Comparison of ENCODE assay signal across 6 cellular contexts in genomic region chr22:20956258-20957117, GRCh38. TPM values are rescaled to one million over a fixed set of nuclear protein-coding genes. Genes with fewer than 3 reads are reported as not detected.
A peak's percentile ranks its signal among the peaks of the same experiment; 100 is the strongest.
DNase-seq lines count a peak whose midpoint lies in the region; ATAC-seq, FAIRE-seq and TF ChIP-seq lines count a peak whose summit lies in the region.

No MANE protein-coding gene starts in this region.

- 12 to 39% methylated on average over 29 of the region's 29 CpGs for WGBS in sigmoid colon, 2 donors

- DNase-seq in Kasumi-1 (lab: John Stamatoyannopoulos, UW) (peak; percentile 14 to 15), dermis blood vessel endothelial cell (peak; percentile 46), sigmoid colon (no peak), HuH-7.5 (ENCODE audit: low spot score) (no peak), GM12892 (ENCODE audit: insufficient read length) (no peak)

- intact Hi-C loops in sigmoid colon (cut with DNase I) = loop anchor here (2.0 to 5.0 kb wide), 2 partner anchors 34 to 72 kb away; no protein-coding TSS in a partner anchor

- TF ChIP-seq EP300 in sigmoid colon (IDR thresholded peaks at IDR 0.05) = no peak

- TF ChIP-seq POLR2A in sigmoid colon (IDR thresholded peaks at IDR 0.05) (peak in 1 of 2 donors; percentile 40), GM12892 (IDR thresholded peaks at IDR 0.05; ENCODE audit: low read depth, low read length) (no peak)

- ATAC-seq in GM21529 (IDR thresholded peaks at IDR 0.05; ENCODE audit: unreplicated experiment) = no peak

- H3K4me1 ChIP-seq in sigmoid colon = peaks cover 0 to 17% (median 11%) of the 10 kb centered on the region in 4 donors

- no peak for TF ChIP-seq CTCF in sigmoid colon (IDR thresholded peaks at IDR 0.05)

- no peaks in the 10 kb centered on the region for H3K9me3 ChIP-seq in sigmoid colon

- FAIRE-seq in GM12892 (lab: Jason Lieb, UNC) = no peak

- peak overlapping the region; percentile 57 to 68 (median 62) for H3K4me3 ChIP-seq in sigmoid colon

- peak overlapping the region; percentile 47 to 67 (median 61) for H3K27ac ChIP-seq in sigmoid colon

- peaks cover 0 to 24% (median 3%) of the 10 kb centered on the region in 4 donors for H3K36me3 ChIP-seq in sigmoid colon

- no peaks in the 10 kb centered on the region for H3K27me3 ChIP-seq in sigmoid colon

RNA-seq across cellular contexts. Expression of gene AIFM3, which starts 10.6 kb away (rescaled TPM):
- total RNA-seq in dermis blood vessel endothelial cell (0.05 and 0.17 TPM in 2 replicates), sigmoid colon (1 to 10 TPM in 3 of 4 donors, under 1 TPM in 1; 0.66 to 1.9 (median 1.3) TPM)
- 100 to 1,000 TPM in 1 of 3 donors, 10 to 100 TPM in 2; 72.6 to 105 (median 91.3) TPM for polyA plus RNA-seq in sigmoid colon
- not detected for polyA plus RNA-seq in GM12892 (2012; ENCODE audit: missing spikeins)

RNA-seq across cellular contexts. Expression of gene LZTR1, which starts 25.6 kb away (rescaled TPM):
- total RNA-seq in dermis blood vessel endothelial cell (51.6 and 60.9 TPM in 2 replicates), sigmoid colon (10 to 100 TPM; 30.8 to 50.4 (median 35.8) TPM)
- 10 to 100 TPM; 10.2 to 40.5 (median 12.5) TPM for polyA plus RNA-seq in sigmoid colon
- polyA plus RNA-seq in GM12892 (2012; ENCODE audit: missing spikeins) = 24.9 TPM

RNA-seq across cellular contexts. Expression of gene CRKL, which starts 39.3 kb away (rescaled TPM):
- total RNA-seq in dermis blood vessel endothelial cell = 50.2 and 54.4 TPM in 2 replicates
- total RNA-seq in sigmoid colon = 10 to 100 TPM; 35.6 to 37.1 (median 36.4) TPM
- polyA plus RNA-seq in sigmoid colon = 10 to 100 TPM; 16.8 to 25.0 (median 21.3) TPM
- 26.4 TPM for polyA plus RNA-seq in GM12892 (2012; ENCODE audit: missing spikeins)

RNA-seq across cellular contexts. Expression of gene THAP7, which starts 45.4 kb away (rescaled TPM):
- total RNA-seq in dermis blood vessel endothelial cell (13.8 and 18.1 TPM in 2 replicates), sigmoid colon (10 to 100 TPM; 39.2 to 59.4 (median 45.4) TPM)
- polyA plus RNA-seq in sigmoid colon = 10 to 100 TPM; 19.9 to 32.0 (median 22.2) TPM
- 7.8 TPM for polyA plus RNA-seq in GM12892 (2012; ENCODE audit: missing spikeins)

RNA-seq across cellular contexts. Expression of gene P2RX6, which starts 58.5 kb away (rescaled TPM):
- total RNA-seq in dermis blood vessel endothelial cell (under 0.01 TPM in 1 of 2 replicates, not detected in the other), sigmoid colon (1 to 10 TPM; 1.1 to 2.0 (median 1.3) TPM)
- under 1 TPM in 2 of 3 donors, not detected in 1; under 0.01 to 0.77 TPM for polyA plus RNA-seq in sigmoid colon
- polyA plus RNA-seq in GM12892 (2012; ENCODE audit: missing spikeins) = 0.08 TPM

Comparison
In these comparisons a context has a peak if more than half of its experiments do, and no peak if none do; other contexts are left out.
1. DNase-seq: peak in Kasumi-1 (2 of 2) and dermis blood vessel endothelial cell (single experiment); none in sigmoid colon (single experiment), HuH-7.5 (single experiment) and GM12892 (single experiment).